In the genomic region with DNA sequence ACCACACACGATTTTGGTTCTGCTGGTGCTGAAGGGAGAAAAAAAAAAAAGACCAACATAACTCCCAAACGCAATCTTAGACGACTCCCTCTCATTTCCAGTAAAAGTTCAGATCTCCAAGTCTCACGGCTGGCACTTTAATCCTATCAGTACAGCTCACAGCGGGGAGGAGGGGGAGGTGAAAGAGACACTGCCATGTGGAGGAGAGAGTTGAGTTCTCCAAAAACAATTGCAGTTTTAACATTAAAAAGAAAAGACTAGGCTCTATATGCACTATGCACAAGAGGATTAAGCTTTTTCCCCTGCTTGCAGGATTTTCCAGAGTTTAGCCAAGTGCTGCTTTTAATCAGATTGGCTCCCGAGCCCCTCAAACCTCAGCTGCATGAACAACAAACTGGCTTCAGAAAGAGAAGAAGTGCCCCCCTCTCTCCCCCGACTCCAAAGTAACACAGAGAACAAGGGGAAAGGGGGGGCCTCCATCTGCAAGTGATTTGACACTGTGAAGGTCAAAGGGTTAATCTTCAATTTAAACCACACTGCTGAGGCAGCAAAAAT, we compare ENCODE assay signal across 11 cellular contexts. TPM values are rescaled to one million over a fixed set of nuclear protein-coding genes. Genes with fewer than 3 reads are reported as not detected.
DNase-seq lines count a peak whose midpoint lies in the region; ATAC-seq and TF ChIP-seq lines count a peak whose summit lies in the region.
"Had no signal": no experiment of that assay in that cellular context is flagged by ENCODE, and none has a peak within 500 bp of the region (broad histone marks: within the 10 kb centered on the region; RNA-seq: fewer than 3 reads in every experiment).

No MANE protein-coding gene starts in this region.

- peak overlapping the region; percentile 60 for H3K4me3 Mint-ChIP-seq in neural progenitor cell

- no peaks in the 10 kb centered on the region for H4K20me1 ChIP-seq in DOHH2 (ENCODE audit: control insufficient read depth, insufficient read depth, low read depth, low read length)
- H4K20me1 ChIP-seq in OCI-LY1 (ENCODE audit: insufficient read depth, low read length), result no peaks in the 10 kb centered on the region
- no peaks in the 10 kb centered on the region for H4K20me1 ChIP-seq in fibroblast of lung (ENCODE audit: control insufficient read depth, extremely low read depth, insufficient read depth, low read length)
- peaks cover 82% of the 10 kb centered on the region for H4K20me1 ChIP-seq in neural progenitor cell (ENCODE audit: low read depth)

- H3K9me2 ChIP-seq in DOHH2 (replicated peaks; ENCODE audit: control insufficient read depth, low read length), result no peaks in the 10 kb centered on the region
- no peaks in the 10 kb centered on the region for H3K9me2 ChIP-seq in OCI-LY1 (ENCODE audit: low read depth, low read length)

- H3K27ac Mint-ChIP-seq in neural progenitor cell, result peak overlapping the region; percentile 91

- H3F3A ChIP-seq in DOHH2 (ENCODE audit: control insufficient read depth, insufficient read depth) (peaks cover 39% of the 10 kb centered on the region), OCI-LY1 (ENCODE audit: insufficient read depth, low read length) (0 out of 2 replicates have a peak, but pooled peaks cover 8% of the 10 kb centered on the region), neural progenitor cell (ENCODE audit: low read depth) (peaks cover 59% of the 10 kb centered on the region)

- peaks cover 98% of the 10 kb centered on the region for H3K4me1 Mint-ChIP-seq in neural progenitor cell

- H3K79me2 ChIP-seq in DOHH2 (ENCODE audit: control insufficient read depth, low read length), result peaks cover 28% of the 10 kb centered on the region
- H3K79me2 ChIP-seq in OCI-LY1 (ENCODE audit: insufficient read depth, low read length), result no peaks in the 10 kb centered on the region
- H3K79me2 ChIP-seq in fibroblast of lung (ENCODE audit: control insufficient read depth, insufficient read depth, low read length), result no peaks in the 10 kb centered on the region
- H3K79me2 ChIP-seq in neural progenitor cell (ENCODE audit: low read depth), result no peaks in the 10 kb centered on the region

- H3K27ac ChIP-seq in DOHH2 (ENCODE audit: low read depth, low read length), result peak overlapping the region; percentile 98
- peak overlapping the region; percentile 99 for H3K27ac ChIP-seq in OCI-LY1 (ENCODE audit: low read depth, low read length, poor library complexity, severe bottlenecking)
- H3K27ac ChIP-seq in fibroblast of lung (ENCODE audit: insufficient read depth, low read length), result peak overlapping the region; percentile 69
- H3K27ac ChIP-seq in neural progenitor cell, result no peak overlapping the region
- H3K27ac ChIP-seq: C4-2B had no signal

- H3K9ac ChIP-seq in OCI-LY1 (ENCODE audit: low read length) (peak overlapping the region; percentile 69), fibroblast of lung (ENCODE audit: insufficient read depth, low read length) (no peak overlapping the region), neural progenitor cell (no peak overlapping the region)

- no peak for ATAC-seq in HG03457 (IDR thresholded peaks at IDR 0.05; ENCODE audit: unreplicated experiment)
- ATAC-seq in HG02588 (IDR thresholded peaks at IDR 0.05; ENCODE audit: unreplicated experiment), result no peak

- H3K4me1 ChIP-seq in DOHH2 (ENCODE audit: control insufficient read depth, low read length) (peaks cover 87% of the 10 kb centered on the region), OCI-LY1 (ENCODE audit: insufficient read depth, low read length, severe bottlenecking) (peaks cover 86% of the 10 kb centered on the region), fibroblast of lung (ENCODE audit: control insufficient read depth, extremely low read depth, insufficient read depth, low read length) (peaks cover 41% of the 10 kb centered on the region), neural progenitor cell (peaks cover 73% of the 10 kb centered on the region)

- H2AFZ ChIP-seq in OCI-LY1 (ENCODE audit: low read length), result no peak overlapping the region
- no peak overlapping the region for H2AFZ ChIP-seq in fibroblast of lung (ENCODE audit: low read length)
- no peak overlapping the region for H2AFZ ChIP-seq in neural progenitor cell (replicated peaks)

- peak overlapping the region; percentile 97 for H3K4me2 ChIP-seq in DOHH2 (ENCODE audit: low read length)
- H3K4me2 ChIP-seq in OCI-LY1 (ENCODE audit: low read length), result peak overlapping the region; percentile 60
- peak overlapping the region; percentile 32 for H3K4me2 ChIP-seq in fibroblast of lung (ENCODE audit: extremely low read depth, insufficient read depth, low read length)
- peak overlapping the region; percentile 57 for H3K4me2 ChIP-seq in neural progenitor cell

- no peaks in the 10 kb centered on the region for H3K9me3 Mint-ChIP-seq in neural progenitor cell

- H3K9me3 ChIP-seq in DOHH2 (ENCODE audit: control insufficient read depth, insufficient read depth, low read length) (no peaks in the 10 kb centered on the region), OCI-LY1 (ENCODE audit: low read length) (no peaks in the 10 kb centered on the region), fibroblast of lung (ENCODE audit: control insufficient read depth, insufficient read depth, low read depth, low read length) (no peaks in the 10 kb centered on the region), neural progenitor cell (ENCODE audit: low read depth) (no peaks in the 10 kb centered on the region)
- H3K9me3 ChIP-seq: MG63 had no signal

- H3K4me3 ChIP-seq in DOHH2 (ENCODE audit: low read length) (peak overlapping the region; percentile 60; the same call in 1 of the 2 replicates), OCI-LY1 (ENCODE audit: low read depth, low read length, poor library complexity, severe bottlenecking) (peak overlapping the region; percentile 17), fibroblast of lung (replicated peaks in 1 of 4; ENCODE audit: control extremely low read depth in 1 of 4, insufficient read depth in 1 of 4, low read depth in 3 of 4, low read length in 4 of 4) (no peak overlapping the region), neural progenitor cell (peak overlapping the region; percentile 14)
- H3K4me3 ChIP-seq: MG63 had no signal

- TF ChIP-seq CTCF in DOHH2 (IDR thresholded peaks at IDR 0.05; ENCODE audit: low read depth, low read length, poor library complexity, severe bottlenecking), result no peak
- TF ChIP-seq CTCF in OCI-LY1 (IDR thresholded peaks at IDR 0.05; ENCODE audit: low read length), result no peak
- TF ChIP-seq CTCF in fibroblast of lung (conservative IDR thresholded peaks at IDR 0.05 in 1 of 2, IDR thresholded peaks at IDR 0.05 in 1 of 2; ENCODE audit: low read depth in 1 of 2, low read length in 2 of 2), result no peak
- no peak for TF ChIP-seq CTCF in neural progenitor cell (IDR thresholded peaks at IDR 0.05)

- peaks cover 30% of the 10 kb centered on the region for H3K36me3 Mint-ChIP-seq in neural progenitor cell

- DNase-seq in fibroblast of lung (ENCODE audit: low read depth in 2 of 2) (no peak), neural progenitor cell (ENCODE audit: low spot score) (peak; percentile 85), epidermal melanocyte (ENCODE audit: insufficient read length, low spot score) (no peak), COR-L47 (lab: John Stamatoyannopoulos, UW) (no peak)
- DNase-seq: activated CD4-positive, alpha-beta T cell treated with anti-CD3 and anti-CD28 coated beads, Interleukin-2, amount 50 U/mL, for 1 hour had no signal

- peaks cover 15% of the 10 kb centered on the region for H3K27me3 Mint-ChIP-seq in neural progenitor cell (ENCODE audit: insufficient read depth, low read depth)

- H3K27me3 ChIP-seq in DOHH2 (ENCODE audit: control insufficient read depth, low read length), result no peaks in the 10 kb centered on the region
- H3K27me3 ChIP-seq in OCI-LY1 (ENCODE audit: insufficient read depth, low read length), result no peaks in the 10 kb centered on the region
- H3K27me3 ChIP-seq in fibroblast of lung (ENCODE audit: control insufficient read depth, insufficient read depth, low read length), result no peaks in the 10 kb centered on the region
- H3K27me3 ChIP-seq in neural progenitor cell, result peaks cover 40% of the 10 kb centered on the region
- H3K27me3 ChIP-seq: MG63 had no signal

- H3K36me3 ChIP-seq in DOHH2 (ENCODE audit: control insufficient read depth, low read length) (peaks cover 54% of the 10 kb centered on the region), OCI-LY1 (ENCODE audit: insufficient read depth, low read length) (peaks cover 36% of the 10 kb centered on the region; the same call in 1 of the 2 replicates), fibroblast of lung (ENCODE audit: control insufficient read depth, insufficient read depth, low read length) (no peaks in the 10 kb centered on the region), neural progenitor cell (no peaks in the 10 kb centered on the region)
- H3K36me3 ChIP-seq: MG63 had no signal

RNA-seq across cellular contexts. Expression of gene BMF, which starts 16.7 kb away (rescaled TPM):
- total RNA-seq in fibroblast of lung (8.6 and 9.5 TPM in 2 replicates), neural progenitor cell (ENCODE audit: low replicate concordance) (8.0 and 12.1 TPM in 2 replicates)
- polyA plus RNA-seq in fibroblast of lung, result 2.2 TPM in 2 replicates
- polyA plus RNA-seq in fibroblast of lung (2012), result 1.4 and 2.1 TPM in 2 replicates
- polyA minus RNA-seq in fibroblast of lung (ENCODE audit: low replicate concordance), result 6.4 and 13.5 TPM in 2 replicates

RNA-seq across cellular contexts. Expression of gene SRP14, which starts 53.0 kb away (rescaled TPM):
- 162 and 174 TPM in 2 replicates for total RNA-seq in fibroblast of lung
- polyA plus RNA-seq in fibroblast of lung, result 434 and 465 TPM in 2 replicates
- polyA plus RNA-seq in fibroblast of lung (2012), result 342 and 345 TPM in 2 replicates
- polyA minus RNA-seq in fibroblast of lung (ENCODE audit: low replicate concordance), result 9.0 and 17.0 TPM in 2 replicates
- total RNA-seq in neural progenitor cell (ENCODE audit: low replicate concordance), result 250 and 461 TPM in 2 replicates

Comparison
In these comparisons a context has a peak if more than half of its experiments do, and no peak if none do; other contexts are left out.
1. H3K4me2 ChIP-seq: peak in every context shown above with its lines; median percentile 97 in DOHH2; 60 in OCI-LY1; 57 in neural progenitor cell; 32 in fibroblast of lung.
2. H3K4me3 ChIP-seq: peak in DOHH2 (single experiment), OCI-LY1 (single experiment) and neural progenitor cell (single experiment); none in fibroblast of lung (0 of 4).